In the genomic region with DNA sequence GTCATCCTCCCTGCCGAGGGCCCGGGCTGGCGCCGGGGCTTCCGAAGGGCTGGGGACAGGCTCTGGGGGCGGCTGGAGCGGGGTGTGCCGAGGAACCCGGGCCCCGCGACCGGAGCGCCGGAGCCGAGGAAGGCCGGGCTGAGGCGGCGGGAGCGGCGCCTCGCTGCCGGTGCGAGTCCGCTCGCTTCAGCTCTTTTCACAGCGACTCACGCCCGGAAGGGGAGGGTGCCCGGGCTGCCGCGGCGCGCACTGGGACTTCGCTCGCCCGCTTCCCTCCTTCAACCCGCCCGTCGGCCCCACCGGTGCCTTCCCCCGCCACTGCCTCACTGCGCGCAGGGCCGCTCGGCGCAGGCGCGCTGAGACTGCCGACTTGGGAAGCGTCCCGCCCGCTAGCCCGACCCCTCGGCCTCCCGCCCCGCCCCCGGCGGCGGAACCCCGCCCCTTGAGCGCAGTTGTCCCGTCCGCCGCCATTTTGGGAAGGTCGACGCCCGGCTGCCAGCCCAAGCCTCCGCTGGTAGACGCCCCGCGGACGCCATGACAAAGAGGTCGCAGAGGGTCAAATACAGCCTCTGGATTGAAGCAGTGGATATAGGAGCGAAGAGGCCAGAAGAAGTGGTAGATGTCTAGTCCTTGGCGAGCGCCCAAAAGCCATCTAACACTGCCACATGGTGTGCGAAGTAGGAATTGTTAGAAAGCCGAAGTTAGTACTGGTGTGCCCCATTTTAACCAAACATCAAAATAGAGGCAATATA, we compare ENCODE assay signal across 8 cellular contexts. TPM values are rescaled to one million over a fixed set of nuclear protein-coding genes. Genes with fewer than 3 reads are reported as not detected.
DNase-seq lines count a peak whose midpoint lies in the region; ATAC-seq lines count a peak whose summit lies in the region.

A gene with protein sequence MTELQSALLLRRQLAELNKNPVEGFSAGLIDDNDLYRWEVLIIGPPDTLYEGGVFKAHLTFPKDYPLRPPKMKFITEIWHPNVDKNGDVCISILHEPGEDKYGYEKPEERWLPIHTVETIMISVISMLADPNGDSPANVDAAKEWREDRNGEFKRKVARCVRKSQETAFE (minus strand): TSS at position 364 of the 752 bp plus-strand sequence. CDS start 359 bp downstream, at position 5.

- H3K27me3 ChIP-seq in right cardiac atrium (ENCODE audit: control insufficient read depth, insufficient read depth) (no peaks in the 10 kb centered on the region), aorta (ENCODE audit: control insufficient read depth in 1 of 2, insufficient read depth in 2 of 2, low read length in 1 of 2) (no peaks in the 10 kb centered on the region)

- peak within 1 kb of the TSS; percentile 95 for H3K27ac ChIP-seq in right cardiac atrium (ENCODE audit: low read length)
- H3K27ac ChIP-seq in aorta (ENCODE audit: low read depth in 1 of 2, low read length in 2 of 2), result peak within 1 kb of the TSS; percentile 59 to 85

- intact Hi-C loops in T-helper 2 cell treated with Interferon-gamma antibody and Interleukin-4, amounts not matched to agents 100 ng/mL and 5 ng/mL, for 36 hours (cut with micrococcal nuclease), result loop anchor here (1.0 to 10.0 kb wide), 5 partner anchors 9 to 578 kb away; a partner anchor contains a TSS
- intact Hi-C loops in right cardiac atrium (cut with DNase I) (loop anchor here in 1 of 4 donors (10.0 kb wide), 1 partner anchor 62 kb away; no protein-coding TSS in a partner anchor), aorta (cut with DNase I) (loop anchor here (5.0 to 10.0 kb wide), 2 partner anchors 62 to 159 kb away; no protein-coding TSS in a partner anchor)

- WGBS in right cardiac atrium, result under 1% methylated on average over 78 of the region's 78 CpGs
- 0% methylated on average over 71 to 78 of the region's 78 CpGs for WGBS in aorta, 2 donors

- H3K36me3 ChIP-seq in aorta (ENCODE audit: control insufficient read depth in 1 of 2, insufficient read depth in 2 of 2, low read length in 1 of 2), result no peaks in the 10 kb centered on the region

- no peaks in the 10 kb centered on the region for H3K9me3 ChIP-seq in right cardiac atrium (ENCODE audit: control insufficient read depth, low read length)
- H3K9me3 ChIP-seq in aorta (ENCODE audit: control insufficient read depth, low read length), result no peaks in the 10 kb centered on the region

- no peaks in the 10 kb centered on the region for H3K4me1 ChIP-seq in right cardiac atrium (ENCODE audit: control insufficient read depth, insufficient read depth, low read length)
- H3K4me1 ChIP-seq in aorta (ENCODE audit: control insufficient read depth in 1 of 2, insufficient read depth in 2 of 2, low read length in 2 of 2), result peaks cover 0 to 2% of the 10 kb centered on the region in 2 donors

- H3K4me3 ChIP-seq in right cardiac atrium (ENCODE audit: low read length) (peak within 1 kb of the TSS; percentile 98), aorta (ENCODE audit: low read length in 2 of 2) (peak within 1 kb of the TSS; percentile 88 to 90)

- peak; percentile 85 for DNase-seq in NCI-H187 treated with DMSO at 0.1 percent for 48 hours (lab: John Stamatoyannopoulos, UW)
- peak; percentile 56 to 99 (median 96) for DNase-seq in anterior cingulate cortex (lab: John Stamatoyannopoulos, UW)
- DNase-seq in right cardiac atrium, result peak; percentile 98 to 100 (median 99)
- peak; percentile 98 for DNase-seq in putamen (ENCODE audit: low spot score)
- DNase-seq in aorta, result peak; percentile 99

- ATAC-seq in GM18498 (IDR thresholded peaks at IDR 0.05; ENCODE audit: unreplicated experiment), result peak; percentile 70
- peak; percentile 58 for ATAC-seq in HG02938 (IDR thresholded peaks at IDR 0.05; ENCODE audit: unreplicated experiment)
- ATAC-seq in right cardiac atrium, result peak; percentile 95 to 96
- ATAC-seq in aorta (ENCODE audit: low FRiP score), result peak; percentile 97

RNA-seq across cellular contexts. Expression of the gene that starts here (rescaled TPM):
- total RNA-seq in T-helper 2 cell treated with Interferon-gamma antibody and Interleukin-4, amounts not matched to agents 100 ng/mL and 5 ng/mL, for 36 hours, result 78.4 and 83.9 TPM in 2 replicates
- total RNA-seq in right cardiac atrium (10 to 100 TPM; 50.0 to 55.1 (median 52.3) TPM), aorta (10 to 100 TPM; 48.3 TPM)
- polyA plus RNA-seq in right cardiac atrium (24.0 TPM), aorta (10 to 100 TPM; 15.5 to 20.4 TPM)

Comparison
In these comparisons a context has a peak if more than half of its experiments do, and no peak if none do; other contexts are left out.
1. Peak in every context shown above with its lines: DNase-seq, ATAC-seq, H3K4me3 ChIP-seq and H3K27ac ChIP-seq.